ENCODE assay signal across 1 cellular context in the genomic region with DNA sequence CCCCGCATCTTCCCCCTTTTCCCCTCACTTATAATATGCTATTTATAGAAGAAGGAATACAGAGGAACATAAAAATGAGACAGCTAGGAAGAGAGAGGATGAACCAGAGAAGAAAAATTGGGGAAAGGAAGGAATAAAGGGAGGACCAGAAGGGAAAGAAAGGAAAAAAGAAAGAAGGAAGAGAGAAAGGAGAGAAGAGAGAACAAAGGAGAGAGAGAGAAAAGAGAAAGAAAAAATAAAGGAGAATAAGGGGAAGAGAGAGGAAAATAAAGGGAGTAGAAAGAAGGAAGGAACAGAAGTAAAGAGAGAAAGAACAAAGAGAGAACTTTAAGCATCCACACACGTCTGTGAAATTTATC.
TF ChIP-seq lines count a peak whose summit lies in the region.

No MANE protein-coding gene starts in this region.

TF ChIP-seq in K562, 482 proteins besides CTCF, POLR2A, EP300 and RAD21 (continued from another document):
- TF ChIP-seq, protein P1, sequence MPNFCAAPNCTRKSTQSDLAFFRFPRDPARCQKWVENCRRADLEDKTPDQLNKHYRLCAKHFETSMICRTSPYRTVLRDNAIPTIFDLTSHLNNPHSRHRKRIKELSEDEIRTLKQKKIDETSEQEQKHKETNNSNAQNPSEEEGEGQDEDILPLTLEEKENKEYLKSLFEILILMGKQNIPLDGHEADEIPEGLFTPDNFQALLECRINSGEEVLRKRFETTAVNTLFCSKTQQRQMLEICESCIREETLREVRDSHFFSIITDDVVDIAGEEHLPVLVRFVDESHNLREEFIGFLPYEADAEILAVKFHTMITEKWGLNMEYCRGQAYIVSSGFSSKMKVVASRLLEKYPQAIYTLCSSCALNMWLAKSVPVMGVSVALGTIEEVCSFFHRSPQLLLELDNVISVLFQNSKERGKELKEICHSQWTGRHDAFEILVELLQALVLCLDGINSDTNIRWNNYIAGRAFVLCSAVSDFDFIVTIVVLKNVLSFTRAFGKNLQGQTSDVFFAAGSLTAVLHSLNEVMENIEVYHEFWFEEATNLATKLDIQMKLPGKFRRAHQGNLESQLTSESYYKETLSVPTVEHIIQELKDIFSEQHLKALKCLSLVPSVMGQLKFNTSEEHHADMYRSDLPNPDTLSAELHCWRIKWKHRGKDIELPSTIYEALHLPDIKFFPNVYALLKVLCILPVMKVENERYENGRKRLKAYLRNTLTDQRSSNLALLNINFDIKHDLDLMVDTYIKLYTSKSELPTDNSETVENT (CRISPR knock-in tag; IDR thresholded peaks at IDR 0.05) = no peak
- TF ChIP-seq HIVEP1 (CRISPR knock-in tag; IDR thresholded peaks at IDR 0.05) (no peak), CBX5 (IDR thresholded peaks at IDR 0.05; ENCODE audit: borderline replicate concordance, low read depth) (no peak), NKRF (IDR thresholded peaks at IDR 0.05; ENCODE audit: borderline replicate concordance) (peak; percentile 77), SMARCA4 (IDR thresholded peaks at IDR 0.05) (peak; percentile 56)
- TF ChIP-seq, protein P2, sequence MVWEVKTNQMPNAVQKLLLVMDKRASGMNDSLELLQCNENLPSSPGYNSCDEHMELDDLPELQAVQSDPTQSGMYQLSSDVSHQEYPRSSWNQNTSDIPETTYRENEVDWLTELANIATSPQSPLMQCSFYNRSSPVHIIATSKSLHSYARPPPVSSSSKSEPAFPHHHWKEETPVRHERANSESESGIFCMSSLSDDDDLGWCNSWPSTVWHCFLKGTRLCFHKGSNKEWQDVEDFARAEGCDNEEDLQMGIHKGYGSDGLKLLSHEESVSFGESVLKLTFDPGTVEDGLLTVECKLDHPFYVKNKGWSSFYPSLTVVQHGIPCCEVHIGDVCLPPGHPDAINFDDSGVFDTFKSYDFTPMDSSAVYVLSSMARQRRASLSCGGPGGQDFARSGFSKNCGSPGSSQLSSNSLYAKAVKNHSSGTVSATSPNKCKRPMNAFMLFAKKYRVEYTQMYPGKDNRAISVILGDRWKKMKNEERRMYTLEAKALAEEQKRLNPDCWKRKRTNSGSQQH (CRISPR knock-in tag; IDR thresholded peaks at IDR 0.05) = peak; percentile 75
